In genomic region chr17:7283471-7284216, GRCh38 we compare ENCODE assay signal across 22 cellular contexts. TPM values are rescaled to one million over a fixed set of nuclear protein-coding genes. Genes with fewer than 3 reads are reported as not detected.
A peak's percentile ranks its signal among the peaks of the same experiment; 100 is the strongest.
DNase-seq lines count a peak whose midpoint lies in the region; ATAC-seq, FAIRE-seq and TF ChIP-seq lines count a peak whose summit lies in the region.
"Had no signal": no experiment of that assay in that cellular context is flagged by ENCODE, and none has a peak within 500 bp of the region (broad histone marks: within the 10 kb centered on the region; RNA-seq: fewer than 3 reads in every experiment).

No MANE protein-coding gene starts in this region.

- WGBS in IMR-90 (ENCODE audit: extremely low coverage in 2 of 2, insufficient read length in 1 of 2), 2 experiments: 84% methylated on average over 5 of the region's 18 CpGs; no CpG with 5 or more reads in 1 of the 2 experiments

- H3K56ac ChIP-seq in IMR-90 (ENCODE audit: extremely low read depth, insufficient read depth, low read length): no peak overlapping the region

- intact Hi-C loops in IMR-90 (cut with micrococcal nuclease): no loop called here

- peaks cover 2% of the 10 kb centered on the region; the same call in 1 of the 2 replicates for H3K4me1 ChIP-seq in IMR-90 (ENCODE audit: control insufficient read depth, insufficient read depth, low read length)
- peaks cover 56 to 79% (median 71%) of the 10 kb centered on the region in 3 donors for H3K4me1 ChIP-seq in skeletal muscle tissue (ENCODE audit: control insufficient read depth in 3 of 3, insufficient read depth in 3 of 3, low read length in 3 of 3)

- H2BK20ac ChIP-seq in IMR-90 (ENCODE audit: low read depth, low read length): no peak overlapping the region

- H4K20me1 ChIP-seq in IMR-90 (ENCODE audit: insufficient read depth, low read length): no peaks in the 10 kb centered on the region

- H3K9me3 ChIP-seq in IMR-90 (ENCODE audit: control insufficient read depth, insufficient read depth, low read length) (no peaks in the 10 kb centered on the region), skeletal muscle tissue (ENCODE audit: control insufficient read depth in 3 of 3, low read length in 3 of 3) (no peaks in the 10 kb centered on the region)

- no peak overlapping the region for H3K4me3 ChIP-seq in IMR-90 (ENCODE audit: insufficient read depth, low read depth, low read length)
- H3K4me3 ChIP-seq in skeletal muscle tissue (ENCODE audit: low read length in 3 of 3): peak overlapping the region; percentile 80 to 92 (median 89)

- H3K27me3 ChIP-seq in IMR-90 (ENCODE audit: control insufficient read depth, insufficient read depth, low read length) (peaks cover 47% of the 10 kb centered on the region), skeletal muscle tissue (ENCODE audit: control insufficient read depth in 3 of 3, insufficient read depth in 3 of 3, low read length in 3 of 3) (peaks cover 0 to 2% (median 0%) of the 10 kb centered on the region in 3 donors)

- H2AK5ac ChIP-seq in IMR-90 (ENCODE audit: low read depth, low read length): no peak overlapping the region

- no peak overlapping the region for H3K9ac ChIP-seq in IMR-90 (ENCODE audit: low read depth, low read length)
- peak overlapping the region; percentile 97 to 99 (median 98) for H3K9ac ChIP-seq in skeletal muscle tissue (ENCODE audit: low read depth in 1 of 3, low read length in 3 of 3)

- peak overlapping the region; percentile 7 for H2AFZ ChIP-seq in IMR-90 (replicated peaks; ENCODE audit: low read length, poor library complexity)

- H3K27ac ChIP-seq in IMR-90 (ENCODE audit: insufficient read depth, low read length) (no peak overlapping the region), skeletal muscle tissue (ENCODE audit: low read depth, low read length) (peak overlapping the region; percentile 99)

- TF ChIP-seq CTCF in D721Med (IDR thresholded peaks at IDR 0.05; ENCODE audit: insufficient read depth, missing control alignments) (no peak), IMR-90 (conservative IDR thresholded peaks at IDR 0.05; ENCODE audit: low read depth, low read length) (no peak)

- TF ChIP-seq POLR2A in IMR-90 (IDR thresholded peaks at IDR 0.05; ENCODE audit: low read depth, low read length): no peak

- H3K18ac ChIP-seq in IMR-90 (ENCODE audit: low read depth, low read length): no peak overlapping the region

- CTCF ChIA-PET in IMR-90 (lab: Yijun Ruan, JAX): interaction anchor here (1.0 kb wide), 1 partner anchor 13 kb away, joined by 5 read pairs; no protein-coding TSS in a partner anchor

- H3K23ac ChIP-seq in IMR-90 (ENCODE audit: low read depth, low read length): no peak overlapping the region

- POLR2A ChIA-PET in IMR-90 (lab: Charles Lee; ENCODE audit: unreplicated experiment): no interaction called here

- in situ Hi-C loops in IMR-90 (cut with MboI; ENCODE audit: low sequenced_read_pairs): no loop called here

- H2BK15ac ChIP-seq in IMR-90 (ENCODE audit: low read depth, low read length): no peak overlapping the region

- no peak overlapping the region for H3K4ac ChIP-seq in IMR-90 (ENCODE audit: low read depth, low read length)

- H4K5ac ChIP-seq in IMR-90 (ENCODE audit: low read depth, low read length): no peak overlapping the region

- H2BK5ac ChIP-seq in IMR-90 (ENCODE audit: low read depth, low read length, poor library complexity, severe bottlenecking): no peak overlapping the region

- no TSS peak for BruUV-seq in IMR-90 (replicated peaks; lab: Mats Ljungman, UMichigan)

- TF ChIP-seq RAD21 in IMR-90 (IDR thresholded peaks at IDR 0.05; ENCODE audit: low read length): no peak

- no peak overlapping the region for H4K8ac ChIP-seq in IMR-90 (ENCODE audit: low read depth in 2 of 2, low read length in 2 of 2)

- dilution Hi-C loops in IMR-90 (cut with HindIII; ENCODE audit: low sequenced_read_pairs, unreplicated experiment): no loop called here

- no peaks in the 10 kb centered on the region for H3K9me1 ChIP-seq in IMR-90 (ENCODE audit: insufficient read depth, low read length)

- no peak overlapping the region for H2BK120ac ChIP-seq in IMR-90 (ENCODE audit: low read depth, low read length)

- no peak overlapping the region for H2AK9ac ChIP-seq in IMR-90 (replicated peaks; ENCODE audit: low read depth, low read length, poor library complexity)

- no peak overlapping the region for H3K14ac ChIP-seq in IMR-90 (replicated peaks; ENCODE audit: low read depth, low read length)

- H3K36me3 ChIP-seq in IMR-90 (ENCODE audit: control insufficient read depth, insufficient read depth, low read length): no peaks in the 10 kb centered on the region
- peaks cover 34 to 51% (median 35%) of the 10 kb centered on the region in 3 donors for H3K36me3 ChIP-seq in skeletal muscle tissue (ENCODE audit: control insufficient read depth in 3 of 3, insufficient read depth in 3 of 3, low read length in 3 of 3)

- no peak for FAIRE-seq in D721Med (lab: Jason Lieb, UNC)
- FAIRE-seq: GM12892, RCC 7860 had no signal

- DNase-seq in D721Med (ENCODE audit: insufficient read length, low spot score) (peak; percentile 15), IMR-90 (no peak), islet precursor cell (peak; percentile 53)
- DNase-seq: activated CD8-positive, alpha-beta T cell treated with anti-CD3 and anti-CD28 coated beads, Interleukin-2, amount 10 ng/mL, durations not matched to agents 7 days and 5 days; activated naive CD4-positive, alpha-beta T cell treated with anti-CD3 and anti-CD28 coated beads, Interleukin-2, amount 10 ng/mL, durations not matched to agents 7 days and 5 days; activated T-cell treated with anti-CD3 and anti-CD28 coated beads, Interleukin-2, amount 50 U/mL, for 24 hours; anterior cingulate cortex; CD8-positive, alpha-beta memory T cell; DMS79; midbrain; NCI-H1417; T1000 had no signal

- no peak overlapping the region for H3K4me2 ChIP-seq in IMR-90 (ENCODE audit: low read depth, low read length)

- ATAC-seq in IMR-90 (ENCODE audit: low read depth) (no peak), HG02973 (IDR thresholded peaks at IDR 0.05; ENCODE audit: unreplicated experiment) (no peak), GM21423 (IDR thresholded peaks at IDR 0.05; ENCODE audit: unreplicated experiment) (no peak), GM18873 (IDR thresholded peaks at IDR 0.05; ENCODE audit: low FRiP score, unreplicated experiment) (no peak)
- ATAC-seq: activated CD8-positive, alpha-beta T cell treated with anti-CD3 and anti-CD28 coated beads, Interleukin-2, amount 10 ng/mL, durations not matched to agents 7 days and 5 days; esophagus mucosa had no signal

- H4K91ac ChIP-seq in IMR-90 (ENCODE audit: insufficient read depth, low read depth, low read length): no peak overlapping the region

- no peaks in the 10 kb centered on the region for H3K79me1 ChIP-seq in IMR-90 (ENCODE audit: low read depth in 1 of 2, low read length in 2 of 2)

TF ChIP-seq in IMR-90, 13 proteins besides CTCF, POLR2A, EP300 and RAD21:
- TF ChIP-seq RCOR1 (IDR thresholded peaks at IDR 0.05; ENCODE audit: insufficient replicate concordance, low read length) (no peak), MXI1 (IDR thresholded peaks at IDR 0.05; ENCODE audit: borderline replicate concordance, low read depth, low read length) (no peak), NFE2L2 (IDR thresholded peaks at IDR 0.05; ENCODE audit: low read depth, low read length) (no peak), MAFK (IDR thresholded peaks at IDR 0.05; ENCODE audit: low read depth, low read length) (no peak), ELK1 (IDR thresholded peaks at IDR 0.05; ENCODE audit: borderline replicate concordance, low read depth, low read length) (no peak)

RNA-seq across cellular contexts. Expression of gene SLC2A4, which starts 2.1 kb away (rescaled TPM):
- total RNA-seq in IMR-90 (2012; rRNA removed) (under 0.01 TPM in 1 of 2 replicates, not detected in the other), skeletal muscle tissue (34.4 TPM)
- polyA plus RNA-seq in IMR-90 (2012; rRNA removed): 0.07 TPM in 2 replicates
- 0.03 and 0.15 TPM in 2 replicates for polyA plus RNA-seq in IMR-90 (2012; cell fraction: cytosol; rRNA removed)
- polyA plus RNA-seq in IMR-90 (2012; cell fraction: nucleus; rRNA removed; ENCODE audit: low replicate concordance): 0.32 and 0.36 TPM in 2 replicates
- total RNA-seq: activated CD8-positive, alpha-beta T cell treated with anti-CD3 and anti-CD28 coated beads, Interleukin-2, amount 10 ng/mL, durations not matched to agents 7 days and 5 days; glomerular endothelial cell; NCI-H460 had no signal
- polyA plus RNA-seq: CD8-positive, alpha-beta memory T cell had no signal

RNA-seq across cellular contexts. Expression of gene YBX2, which starts 10.8 kb away (rescaled TPM):
- total RNA-seq in IMR-90 (2012; rRNA removed) (not detected in 2 replicates), skeletal muscle tissue (0.52 TPM)
- 0.17 TPM in 1 of 2 replicates, not detected in the other for polyA plus RNA-seq in IMR-90 (2012; rRNA removed)
- polyA plus RNA-seq in IMR-90 (2012; cell fraction: cytosol; rRNA removed): 0.14 TPM in 1 of 2 replicates, not detected in the other
- 0.27 and 0.54 TPM in 2 replicates for polyA plus RNA-seq in IMR-90 (2012; cell fraction: nucleus; rRNA removed; ENCODE audit: low replicate concordance)
- total RNA-seq: glomerular endothelial cell had no signal
- polyA plus RNA-seq: CD8-positive, alpha-beta memory T cell had no signal

RNA-seq across cellular contexts. Expression of gene CLDN7, which starts 21.4 kb away (rescaled TPM):
- 0.56 and 1.4 TPM in 2 replicates for total RNA-seq in IMR-90 (2012; rRNA removed)
- polyA plus RNA-seq in IMR-90 (2012; rRNA removed): 1.4 and 2.8 TPM in 2 replicates
- polyA plus RNA-seq in IMR-90 (2012; cell fraction: cytosol; rRNA removed): 2.8 and 3.1 TPM in 2 replicates
- polyA plus RNA-seq in IMR-90 (2012; cell fraction: nucleus; rRNA removed; ENCODE audit: low replicate concordance): 11.8 and 14.7 TPM in 2 replicates
- not detected for total RNA-seq in skeletal muscle tissue
- total RNA-seq: HepG2 had no signal
- polyA plus RNA-seq: HepG2 had no signal

RNA-seq across cellular contexts. Expression of gene EIF5A, which starts 23.8 kb away (rescaled TPM):
- total RNA-seq in IMR-90 (2012; rRNA removed) (718 and 883 TPM in 2 replicates), skeletal muscle tissue (185 TPM)
- 660 and 782 TPM in 2 replicates for polyA plus RNA-seq in IMR-90 (2012; rRNA removed)
- polyA plus RNA-seq in IMR-90 (2012; cell fraction: cytosol; rRNA removed): 980 and 1,099 TPM in 2 replicates
- polyA plus RNA-seq in IMR-90 (2012; cell fraction: nucleus; rRNA removed; ENCODE audit: low replicate concordance): 459 and 607 TPM in 2 replicates

RNA-seq across cellular contexts. Expression of gene GPS2, which starts 31.5 kb away (rescaled TPM):
- 36.2 and 37.5 TPM in 2 replicates for total RNA-seq in IMR-90 (2012; rRNA removed)
- 47.5 and 50.9 TPM in 2 replicates for polyA plus RNA-seq in IMR-90 (2012; rRNA removed)
- polyA plus RNA-seq in IMR-90 (2012; cell fraction: cytosol; rRNA removed): 40.8 and 58.5 TPM in 2 replicates
- 122 and 144 TPM in 2 replicates for polyA plus RNA-seq in IMR-90 (2012; cell fraction: nucleus; rRNA removed; ENCODE audit: low replicate concordance)
- 24.5 TPM for total RNA-seq in skeletal muscle tissue

Comparison
In these comparisons a context has a peak if more than half of its experiments do, and no peak if none do; other contexts are left out.
1. RNA of gene SLC2A4, which starts 2.1 kb away (total RNA-seq): 34.4 TPM in skeletal muscle tissue (single experiment); under 0.01 TPM in IMR-90; every median in the first group is over 10 times any median in the second.